Comparison of ENCODE assay signal across 1 cellular context in genomic region chr15:92899910-92900711, GRCh38.
A peak's percentile ranks its signal among the peaks of the same experiment; 100 is the strongest.
TF ChIP-seq lines count a peak whose summit lies in the region.

Gene CHD2 (plus strand): TSS chr15:92900324. CDS start chr15:92901238, 914 bp downstream.

TF ChIP-seq in WTC11, 78 proteins besides CTCF, POLR2A, EP300 and RAD21 (continued from another document):
- TF ChIP-seq ARID4B (CRISPR knock-in tag; IDR thresholded peaks at IDR 0.05; ENCODE audit: borderline replicate concordance) (0 out of 2 replicates have a peak, but pooled peaks have one; percentile 52), GABPB1 (CRISPR knock-in tag; IDR thresholded peaks at IDR 0.05) (0 out of 2 replicates have a peak, but pooled peaks have one; percentile 53), ZNF423 (CRISPR knock-in tag; IDR thresholded peaks at IDR 0.05) (peak; percentile 5; the same call in 1 of the 2 replicates), ZMAT4 (CRISPR knock-in tag; IDR thresholded peaks at IDR 0.05) (peak; percentile 31; the same call in 1 of the 2 replicates), PRRX2 (CRISPR knock-in tag; IDR thresholded peaks at IDR 0.05) (peak; percentile 60; the same call in 1 of the 2 replicates), AR (CRISPR knock-in tag; IDR thresholded peaks at IDR 0.05) (peak; percentile 79), TEAD1 (CRISPR knock-in tag; IDR thresholded peaks at IDR 0.05) (peak; percentile 69; the same call in 1 of the 2 replicates), KAT7 (CRISPR knock-in tag; IDR thresholded peaks at IDR 0.05; ENCODE audit: borderline replicate concordance) (0 out of 2 replicates have a peak, but pooled peaks have one; percentile 47)
- TF ChIP-seq, protein P1, sequence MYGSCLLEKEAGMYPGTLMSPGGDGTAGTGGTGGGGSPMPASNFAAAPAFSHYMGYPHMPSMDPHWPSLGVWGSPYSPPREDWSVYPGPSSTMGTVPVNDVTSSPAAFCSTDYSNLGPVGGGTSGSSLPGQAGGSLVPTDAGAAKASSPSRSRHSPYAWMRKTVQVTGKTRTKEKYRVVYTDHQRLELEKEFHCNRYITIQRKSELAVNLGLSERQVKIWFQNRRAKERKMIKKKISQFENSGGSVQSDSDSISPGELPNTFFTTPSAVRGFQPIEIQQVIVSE (CRISPR knock-in tag; IDR thresholded peaks at IDR 0.05; ENCODE audit: borderline replicate concordance), result no peak
TF ChIP-seq in WTC11: peak in this region for 16.
